8 cellular contexts compared by ENCODE assay signal in genomic region chr17:39636587-39636926, GRCh38. TPM values are rescaled to one million over a fixed set of nuclear protein-coding genes. Genes with fewer than 3 reads are reported as not detected.
A peak's percentile ranks its signal among the peaks of the same experiment; 100 is the strongest.
DNase-seq lines count a peak whose midpoint lies in the region; ATAC-seq and TF ChIP-seq lines count a peak whose summit lies in the region.

No MANE protein-coding gene starts in this region.

- peak overlapping the region; percentile 29 for H3K27ac Mint-ChIP-seq in T-helper 1 cell treated with Interleukin-12 subunit alpha and Interleukin-12 subunit beta and Interleukin-4 antibody, amounts not matched to agents 30 μg/mL and 1 μg/mL, for 36 hours

- no peak for ATAC-seq in HG03457 (IDR thresholded peaks at IDR 0.05; ENCODE audit: unreplicated experiment)

- H3K9me3 Mint-ChIP-seq in T-helper 1 cell treated with Interleukin-12 subunit alpha and Interleukin-12 subunit beta and Interleukin-4 antibody, amounts not matched to agents 30 μg/mL and 1 μg/mL, for 36 hours: no peaks in the 10 kb centered on the region

- peaks cover 4% of the 10 kb centered on the region for H3K27me3 Mint-ChIP-seq in T-helper 1 cell treated with Interleukin-12 subunit alpha and Interleukin-12 subunit beta and Interleukin-4 antibody, amounts not matched to agents 30 μg/mL and 1 μg/mL, for 36 hours (ENCODE audit: low read depth)

- no peak for TF ChIP-seq CTCF in dorsolateral prefrontal cortex (IDR thresholded peaks at IDR 0.05 in 54 of 56, conservative IDR thresholded peaks at IDR 0.05 in 2 of 56; ENCODE audit: low read depth in 1 of 56, partially characterized antibody in 56 of 56)

- no peaks in the 10 kb centered on the region for H3K9me3 ChIP-seq in KOPT-K1 (ENCODE audit: insufficient read depth, low read length, poor library complexity, severe bottlenecking)
- no peaks in the 10 kb centered on the region for H3K9me3 ChIP-seq in neuron (ENCODE audit: low read length)

- H3K27me3 ChIP-seq in dorsolateral prefrontal cortex (no peaks in the 10 kb centered on the region), neuron (ENCODE audit: insufficient read depth, low read length) (peaks cover 8% of the 10 kb centered on the region)

- H2AFZ ChIP-seq in neuron (ENCODE audit: low read depth, low read length): peak overlapping the region; percentile 79

- intact Hi-C loops in dorsolateral prefrontal cortex (cut with DNase I): loop anchor here in 1 of 2 donors (5.0 kb wide), 2 partner anchors 96 to 116 kb away; partner anchors contain the start of gene MIEN1

- peaks cover 8% of the 10 kb centered on the region for H3K36me3 Mint-ChIP-seq in T-helper 1 cell treated with Interleukin-12 subunit alpha and Interleukin-12 subunit beta and Interleukin-4 antibody, amounts not matched to agents 30 μg/mL and 1 μg/mL, for 36 hours (ENCODE audit: low read depth)

- peaks cover 37% of the 10 kb centered on the region for H3K4me1 ChIP-seq in neuron (ENCODE audit: insufficient read depth, low read length)

- H3K36me3 ChIP-seq in KOPT-K1 (ENCODE audit: insufficient read depth, low read length): peaks cover 15% of the 10 kb centered on the region; the same call in 1 of the 2 replicates
- no peaks in the 10 kb centered on the region for H3K36me3 ChIP-seq in neuron (ENCODE audit: insufficient read depth, low read length)

- H3K4me3 ChIP-seq in dorsolateral prefrontal cortex (peak overlapping the region; percentile 39 to 96 (median 87)), neuron (ENCODE audit: low read length) (peak overlapping the region; percentile 91)

- H3K27ac ChIP-seq in KOPT-K1 (ENCODE audit: low read depth, low read length, poor library complexity, severe bottlenecking) (peak overlapping the region; percentile 82), dorsolateral prefrontal cortex (peak overlapping the region; percentile 64 to 97 (median 91))

- H3K4me3 Mint-ChIP-seq in T-helper 1 cell treated with Interleukin-12 subunit alpha and Interleukin-12 subunit beta and Interleukin-4 antibody, amounts not matched to agents 30 μg/mL and 1 μg/mL, for 36 hours: peak overlapping the region; percentile 96

- DNase-seq in T-helper 1 cell (no peak), dorsolateral prefrontal cortex (no peak), SHP77 (lab: John Stamatoyannopoulos, UW) (no peak), dermis blood vessel endothelial cell (no peak)

- peaks cover 33% of the 10 kb centered on the region for H3K4me1 Mint-ChIP-seq in T-helper 1 cell treated with Interleukin-12 subunit alpha and Interleukin-12 subunit beta and Interleukin-4 antibody, amounts not matched to agents 30 μg/mL and 1 μg/mL, for 36 hours (ENCODE audit: low read depth)

RNA-seq across cellular contexts. Expression of gene STARD3, which starts 0.4 kb away (rescaled TPM):
- total RNA-seq in dorsolateral prefrontal cortex: 100 to 1,000 TPM in 9 of 120 experiments, 10 to 100 TPM in 111; 45.7 to 129 (median 71.4) TPM
- total RNA-seq in dermis blood vessel endothelial cell: 46.6 and 73.2 TPM in 2 replicates

RNA-seq across cellular contexts. Expression of gene PPP1R1B, which starts 9.8 kb away (rescaled TPM):
- 100 to 1,000 TPM in 119 of 120 experiments, 10 to 100 TPM in 1; 65.3 to 449 (median 214) TPM for total RNA-seq in dorsolateral prefrontal cortex
- total RNA-seq in dermis blood vessel endothelial cell: not detected in 2 replicates

RNA-seq across cellular contexts. Expression of gene TCAP, which starts 28.6 kb away (rescaled TPM):
- 10 to 100 TPM in 8 of 120 experiments, 1 to 10 TPM in 112; 1.6 to 14.9 (median 4.8) TPM for total RNA-seq in dorsolateral prefrontal cortex
- total RNA-seq in dermis blood vessel endothelial cell: 0.60 and 0.68 TPM in 2 replicates

RNA-seq across cellular contexts. Expression of gene NEUROD2, which starts 28.8 kb away (rescaled TPM):
- total RNA-seq in dorsolateral prefrontal cortex (10 to 100 TPM; 10.6 to 60.3 (median 39.0) TPM), dermis blood vessel endothelial cell (not detected in 2 replicates)

RNA-seq across cellular contexts. Expression of gene PNMT, which starts 31.7 kb away (rescaled TPM):
- total RNA-seq in dorsolateral prefrontal cortex (10 to 100 TPM in 15 of 120 experiments, 1 to 10 TPM in 105; 1.4 to 15.3 (median 6.7) TPM), dermis blood vessel endothelial cell (1.2 and 1.7 TPM in 2 replicates)

Comparison
In these comparisons a context has a peak if more than half of its experiments do, and no peak if none do; other contexts are left out.
1. RNA of gene PPP1R1B, which starts 9.8 kb away (total RNA-seq): 65.3 to 449 TPM in dorsolateral prefrontal cortex; not detected in dermis blood vessel endothelial cell; every median in the first group is over 10 times any median in the second.